1 cellular context compared by ENCODE assay signal in the genomic region with DNA sequence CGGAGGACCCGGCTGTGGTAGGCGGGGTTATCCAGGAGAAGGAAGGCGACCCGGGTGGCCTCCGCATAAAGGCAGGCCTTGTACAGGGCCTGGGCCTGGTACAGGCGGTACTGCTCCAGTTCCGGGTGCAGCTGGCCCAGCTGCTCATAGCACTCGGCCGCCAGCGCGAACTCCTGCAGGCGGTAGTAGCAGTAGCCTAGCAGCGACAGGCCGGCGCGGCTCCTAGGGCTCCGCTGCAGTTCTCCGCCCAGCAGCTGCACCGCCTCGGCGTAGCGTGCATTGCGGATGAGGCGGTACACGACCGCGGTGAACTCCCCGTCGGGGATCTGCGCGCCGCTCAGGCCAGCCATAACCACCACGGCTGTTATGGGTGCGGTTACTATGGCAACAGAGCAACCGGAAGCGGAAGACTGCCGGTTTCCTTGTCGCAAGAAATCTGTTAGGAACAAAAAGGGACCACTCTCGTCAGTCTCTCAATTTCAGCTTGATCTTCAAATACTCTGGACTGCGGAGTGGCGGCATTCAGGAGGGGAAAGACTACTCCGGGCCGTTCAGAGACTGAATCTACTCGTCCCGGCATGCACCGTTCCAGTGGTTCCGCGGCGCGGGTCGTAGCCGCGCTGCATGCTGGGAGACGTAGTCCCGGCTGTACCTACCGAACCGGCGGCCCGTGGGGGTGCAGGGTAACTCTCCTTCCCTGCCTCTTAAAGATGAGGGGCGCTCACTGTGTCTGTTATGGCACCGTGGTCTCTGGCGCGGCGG.
TF ChIP-seq lines count a peak whose summit lies in the region.

No MANE protein-coding gene starts in this region.

TF ChIP-seq in K562, 482 proteins besides CTCF, POLR2A, EP300 and RAD21 (continued from another document and continues in another):
- TF ChIP-seq ZBTB40 (IDR thresholded peaks at IDR 0.05) = peak; percentile 97
- TF ChIP-seq ZBTB40 (CRISPR knock-in tag; IDR thresholded peaks at IDR 0.05) = no peak
- TF ChIP-seq, protein P1, sequence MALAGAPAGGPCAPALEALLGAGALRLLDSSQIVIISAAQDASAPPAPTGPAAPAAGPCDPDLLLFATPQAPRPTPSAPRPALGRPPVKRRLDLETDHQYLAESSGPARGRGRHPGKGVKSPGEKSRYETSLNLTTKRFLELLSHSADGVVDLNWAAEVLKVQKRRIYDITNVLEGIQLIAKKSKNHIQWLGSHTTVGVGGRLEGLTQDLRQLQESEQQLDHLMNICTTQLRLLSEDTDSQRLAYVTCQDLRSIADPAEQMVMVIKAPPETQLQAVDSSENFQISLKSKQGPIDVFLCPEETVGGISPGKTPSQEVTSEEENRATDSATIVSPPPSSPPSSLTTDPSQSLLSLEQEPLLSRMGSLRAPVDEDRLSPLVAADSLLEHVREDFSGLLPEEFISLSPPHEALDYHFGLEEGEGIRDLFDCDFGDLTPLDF (CRISPR knock-in tag; IDR thresholded peaks at IDR 0.05) = peak; percentile 33
- peak in 1 of 2 experiments; percentile 99; a peak in 2 of 4 replicates for TF ChIP-seq CSDE1 (IDR thresholded peaks at IDR 0.05)
- TF ChIP-seq KDM5B (IDR thresholded peaks at IDR 0.05; ENCODE audit: insufficient replicate concordance, low read depth, low read length) = peak; percentile 83
- TF ChIP-seq GTF2B (IDR thresholded peaks at IDR 0.05; ENCODE audit: extremely low read depth, insufficient read length) = no peak
- peak; percentile 55; the same call in 1 of the 2 replicates for TF ChIP-seq ZNF431 (CRISPR knock-in tag; IDR thresholded peaks at IDR 0.05)
- TF ChIP-seq HDAC1 (IDR thresholded peaks at IDR 0.05) = peak in 1 of 2 experiments; percentile 73; a peak in 2 of 4 replicates
- no peak; the same call in 1 of the 2 replicates for TF ChIP-seq TEAD4 (IDR thresholded peaks at IDR 0.05; ENCODE audit: low read length)
- TF ChIP-seq TEAD4 (CRISPR knock-in tag; IDR thresholded peaks at IDR 0.05; ENCODE audit: borderline replicate concordance) = no peak
- no peak; the same call in 1 of the 2 replicates for TF ChIP-seq DMBX1 (CRISPR knock-in tag; IDR thresholded peaks at IDR 0.05; ENCODE audit: borderline replicate concordance)
- peak; percentile 61 to 84; a peak in 3 of 4 replicates for TF ChIP-seq MNT (conservative IDR thresholded peaks at IDR 0.05)
- peak; percentile 90 for TF ChIP-seq ELF2 (CRISPR knock-in tag; IDR thresholded peaks at IDR 0.05)
- TF ChIP-seq, protein P2, sequence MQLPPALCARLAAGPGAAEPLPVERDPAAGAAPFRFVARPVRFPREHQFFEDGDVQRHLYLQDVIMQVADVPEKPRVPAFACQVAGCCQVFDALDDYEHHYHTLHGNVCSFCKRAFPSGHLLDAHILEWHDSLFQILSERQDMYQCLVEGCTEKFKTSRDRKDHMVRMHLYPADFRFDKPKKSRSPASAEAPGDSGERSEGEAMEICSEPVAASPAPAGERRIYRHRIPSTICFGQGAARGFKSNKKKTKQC (CRISPR knock-in tag; IDR thresholded peaks at IDR 0.05) = no peak; the same call in 1 of the 2 replicates
- peak; percentile 83 for TF ChIP-seq ZBTB17 (CRISPR knock-in tag; IDR thresholded peaks at IDR 0.05)
- TF ChIP-seq HMG20A (CRISPR knock-in tag; conservative IDR thresholded peaks at IDR 0.05) = no peak
- no peak for TF ChIP-seq NFE2L1 (tag; IDR thresholded peaks at IDR 0.05; ENCODE audit: borderline replicate concordance, low read depth)
- TF ChIP-seq MYNN (IDR thresholded peaks at IDR 0.05) = peak; percentile 83
- no peak for TF ChIP-seq MYNN (CRISPR knock-in tag; IDR thresholded peaks at IDR 0.05)
- TF ChIP-seq, protein P3, sequence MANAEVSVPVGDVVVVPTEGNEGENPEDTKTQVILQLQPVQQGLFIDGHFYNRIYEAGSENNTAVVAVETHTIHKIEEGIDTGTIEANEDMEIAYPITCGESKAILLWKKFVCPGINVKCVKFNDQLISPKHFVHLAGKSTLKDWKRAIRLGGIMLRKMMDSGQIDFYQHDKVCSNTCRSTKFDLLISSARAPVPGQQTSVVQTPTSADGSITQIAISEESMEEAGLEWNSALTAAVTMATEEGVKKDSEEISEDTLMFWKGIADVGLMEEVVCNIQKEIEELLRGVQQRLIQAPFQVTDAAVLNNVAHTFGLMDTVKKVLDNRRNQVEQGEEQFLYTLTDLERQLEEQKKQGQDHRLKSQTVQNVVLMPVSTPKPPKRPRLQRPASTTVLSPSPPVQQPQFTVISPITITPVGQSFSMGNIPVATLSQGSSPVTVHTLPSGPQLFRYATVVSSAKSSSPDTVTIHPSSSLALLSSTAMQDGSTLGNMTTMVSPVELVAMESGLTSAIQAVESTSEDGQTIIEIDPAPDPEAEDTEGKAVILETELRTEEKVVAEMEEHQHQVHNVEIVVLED (CRISPR knock-in tag; IDR thresholded peaks at IDR 0.05) = peak; percentile 76
- TF ChIP-seq, protein P4, sequence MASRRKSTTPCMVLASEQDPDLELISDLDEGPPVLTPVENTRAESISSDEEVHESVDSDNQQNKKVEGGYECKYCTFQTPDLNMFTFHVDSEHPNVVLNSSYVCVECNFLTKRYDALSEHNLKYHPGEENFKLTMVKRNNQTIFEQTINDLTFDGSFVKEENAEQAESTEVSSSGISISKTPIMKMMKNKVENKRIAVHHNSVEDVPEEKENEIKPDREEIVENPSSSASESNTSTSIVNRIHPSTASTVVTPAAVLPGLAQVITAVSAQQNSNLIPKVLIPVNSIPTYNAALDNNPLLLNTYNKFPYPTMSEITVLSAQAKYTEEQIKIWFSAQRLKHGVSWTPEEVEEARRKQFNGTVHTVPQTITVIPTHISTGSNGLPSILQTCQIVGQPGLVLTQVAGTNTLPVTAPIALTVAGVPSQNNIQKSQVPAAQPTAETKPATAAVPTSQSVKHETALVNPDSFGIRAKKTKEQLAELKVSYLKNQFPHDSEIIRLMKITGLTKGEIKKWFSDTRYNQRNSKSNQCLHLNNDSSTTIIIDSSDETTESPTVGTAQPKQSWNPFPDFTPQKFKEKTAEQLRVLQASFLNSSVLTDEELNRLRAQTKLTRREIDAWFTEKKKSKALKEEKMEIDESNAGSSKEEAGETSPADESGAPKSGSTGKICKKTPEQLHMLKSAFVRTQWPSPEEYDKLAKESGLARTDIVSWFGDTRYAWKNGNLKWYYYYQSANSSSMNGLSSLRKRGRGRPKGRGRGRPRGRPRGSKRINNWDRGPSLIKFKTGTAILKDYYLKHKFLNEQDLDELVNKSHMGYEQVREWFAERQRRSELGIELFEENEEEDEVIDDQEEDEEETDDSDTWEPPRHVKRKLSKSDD (conservative IDR thresholded peaks at IDR 0.05; ENCODE audit: low read length) = peak; percentile 91; the same call in 1 of the 2 replicates
- TF ChIP-seq IFI16 (CRISPR knock-in tag; IDR thresholded peaks at IDR 0.05) = no peak
- peak; percentile 91 for TF ChIP-seq ETV1 (tag; conservative IDR thresholded peaks at IDR 0.05; ENCODE audit: low read depth)
- no peak for TF ChIP-seq NCOR1 (IDR thresholded peaks at IDR 0.05)
- TF ChIP-seq ZFP36 (IDR thresholded peaks at IDR 0.05; ENCODE audit: low read depth, low read length, partially characterized antibody) = peak; percentile 20
- TF ChIP-seq ZNF239 (CRISPR knock-in tag; IDR thresholded peaks at IDR 0.05) = no peak
- TF ChIP-seq ZNF12 (CRISPR knock-in tag; IDR thresholded peaks at IDR 0.05) = no peak
- no peak for TF ChIP-seq ZBTB43 (CRISPR knock-in tag; IDR thresholded peaks at IDR 0.05)
- peak; percentile 30; the same call in 1 of the 2 replicates for TF ChIP-seq JUND (IDR thresholded peaks at IDR 0.05; ENCODE audit: borderline replicate concordance, low read depth, low read length)
- peak; percentile 42; the same call in 2 of the 3 replicates for TF ChIP-seq JUND (tag; IDR thresholded peaks at IDR 0.05; ENCODE audit: borderline replicate concordance, low read depth, low read length)
- TF ChIP-seq PCBP1 (IDR thresholded peaks at IDR 0.05; ENCODE audit: low read depth, low read length, poor library complexity, severe bottlenecking) = no peak
- no peak for TF ChIP-seq ZNF551 (CRISPR knock-in tag; IDR thresholded peaks at IDR 0.05)
